ENCODE assay signal across 31 cellular contexts in genomic region chr9:123525424-123525823, GRCh38.
"Had no signal": no experiment of that assay in that cellular context is flagged by ENCODE, and none has a peak within 500 bp of the region (broad histone marks: within the 10 kb centered on the region; RNA-seq: fewer than 3 reads in every experiment).

No MANE protein-coding gene starts in this region.

- H2AFZ ChIP-seq: neural progenitor cell, parathyroid adenoma had no signal

- H3K9me3 ChIP-seq: ovary, psoas muscle, suprapubic skin, testis, tibial artery, transverse colon, upper lobe of right lung, uterus had no signal

- H3K27ac Mint-ChIP-seq: natural killer cell; nephron; neural progenitor cell; progenitor cell of endocrine pancreas; stimulated activated memory B cell treated with anti-CD40 and anti-IgM and Interleukin-4, amounts not matched to agents 10 μg/mL and 1 μg/mL and 100 μg/mL, for 72 hours; stimulated activated naive CD8-positive, alpha-beta T cell treated with anti-CD3 and anti-CD28 coated beads, Interleukin-15, amount 100 ng/mL, for 72 hours; type B pancreatic cell had no signal

- H3K4me3 Mint-ChIP-seq: natural killer cell; nephron; neural progenitor cell; stimulated activated memory B cell treated with anti-CD40 and anti-IgM and Interleukin-4, amounts not matched to agents 10 μg/mL and 1 μg/mL and 100 μg/mL, for 72 hours; stimulated activated naive CD8-positive, alpha-beta T cell treated with anti-CD3 and anti-CD28 coated beads, Interleukin-15, amount 100 ng/mL, for 72 hours; type B pancreatic cell had no signal

- H3K4me3 ChIP-seq: neural progenitor cell, ovary, psoas muscle, skin epidermis, smooth muscle cell, spleen, suprapubic skin, testis, tibial artery, transverse colon, upper lobe of right lung, uterus had no signal

- H3K4me1 ChIP-seq: neural progenitor cell, parathyroid adenoma, psoas muscle, suprapubic skin, testis, tibial artery, transverse colon, upper lobe of right lung, uterus had no signal

- DNase-seq: natural killer cell; occipital lobe; ovary; posterior cingulate gyrus; psoas muscle; right cardiac atrium; spleen; stimulated activated CD4-positive, alpha-beta T cell treated with anti-CD3 and anti-CD28 coated beads, Interleukin-12 subunit alpha, Interleukin-12 subunit beta, amount 100 ng/mL, for 4 hours; stimulated activated CD4-positive, alpha-beta T cell treated with anti-CD3 and anti-CD28 coated beads, Interleukin-1b, Interleukin-23, amount 100 ng/mL, for 48 hours; stimulated activated CD4-positive, alpha-beta T cell treated with anti-CD3 and anti-CD28 coated beads, Interleukin-4, amount 100 ng/mL, for 1 hour; stimulated activated CD4-positive, alpha-beta T cell treated with anti-CD3 and anti-CD28 coated beads, Interleukin-4, amount 100 ng/mL, for 4 hours; stimulated activated CD8-positive, alpha-beta memory T cell treated with anti-CD3 and anti-CD28 coated beads, Interleukin-4, amount 100 ng/mL, for 48 hours; stimulated activated naive CD4-positive, alpha-beta T cell; stimulated activated naive CD8-positive, alpha-beta T cell treated with anti-CD3 and anti-CD28 coated beads, Interleukin-15, amount 100 ng/mL, for 72 hours; stimulated activated naive CD8-positive, alpha-beta T cell treated with anti-CD3 and anti-CD28 coated beads, Interleukin-15, Interleukin-2, amounts not matched to agents 100 U/mL and 50 U/mL, for 24 hours; substantia nigra; testis; tibial artery; transverse colon; upper lobe of right lung; uterus had no signal

- H3K4me1 Mint-ChIP-seq: natural killer cell; stimulated activated memory B cell treated with anti-CD40 and anti-IgM and Interleukin-4, amounts not matched to agents 10 μg/mL and 1 μg/mL and 100 μg/mL, for 72 hours; stimulated activated naive CD8-positive, alpha-beta T cell treated with anti-CD3 and anti-CD28 coated beads, Interleukin-15, amount 100 ng/mL, for 72 hours had no signal

- H3K36me3 ChIP-seq: neural progenitor cell, ovary, suprapubic skin, transverse colon, upper lobe of right lung, uterus had no signal

- H3K27me3 ChIP-seq: neural progenitor cell, ovary, spleen, suprapubic skin, testis, tibial artery, transverse colon, upper lobe of right lung, uterus had no signal

- H3K27me3 Mint-ChIP-seq: progenitor cell of endocrine pancreas; stimulated activated memory B cell treated with anti-CD40 and anti-IgM and Interleukin-4, amounts not matched to agents 10 μg/mL and 1 μg/mL and 100 μg/mL, for 72 hours; stimulated activated naive CD8-positive, alpha-beta T cell treated with anti-CD3 and anti-CD28 coated beads, Interleukin-15, amount 100 ng/mL, for 72 hours; type B pancreatic cell had no signal

- H3K4me2 ChIP-seq: neural progenitor cell, smooth muscle cell had no signal

- H3K27ac ChIP-seq: neural progenitor cell, ovary, parathyroid adenoma, psoas muscle, skin epidermis, spleen, suprapubic skin, testis, tibial artery, transverse colon, upper lobe of right lung, uterus had no signal

- H3K9ac ChIP-seq: neural progenitor cell, parathyroid adenoma had no signal

- H3K79me2 ChIP-seq: parathyroid adenoma had no signal

- ATAC-seq: natural killer cell; psoas muscle; right cardiac atrium; sciatic nerve; stimulated activated memory B cell treated with anti-CD40 and anti-IgM and Interleukin-4, amounts not matched to agents 10 μg/mL and 1 μg/mL and 100 μg/mL, for 72 hours; stimulated activated naive CD8-positive, alpha-beta T cell treated with anti-CD3 and anti-CD28 coated beads, Interleukin-15, amount 100 ng/mL, for 72 hours; stimulated activated naive CD8-positive, alpha-beta T cell treated with anti-CD3 and anti-CD28 coated beads, Interleukin-15, Interleukin-2, amounts not matched to agents 100 U/mL and 50 U/mL, for 24 hours; upper lobe of right lung had no signal
